17 cellular contexts compared by ENCODE assay signal in the genomic region with DNA sequence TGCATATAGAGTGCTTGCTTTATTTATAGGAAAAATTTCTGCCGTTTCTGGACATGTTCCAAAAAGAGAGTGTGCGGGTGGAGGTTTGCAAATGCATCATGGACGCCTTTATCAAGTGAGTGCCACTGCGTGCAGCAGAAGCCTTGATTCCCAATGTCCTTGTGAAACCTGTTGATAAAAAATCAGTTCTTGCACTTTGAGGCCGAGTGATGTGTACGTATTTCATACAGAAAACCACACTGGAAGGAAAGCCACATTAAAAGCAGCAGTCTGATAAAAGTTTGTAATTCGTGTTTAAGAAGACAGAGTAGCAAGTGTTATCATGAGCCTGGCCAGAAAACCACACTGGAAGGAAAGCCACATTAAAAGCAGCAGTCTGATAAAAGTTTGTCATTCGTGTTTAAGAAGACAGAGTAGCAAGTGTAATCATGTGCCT.
DNase-seq lines count a peak whose midpoint lies in the region; ATAC-seq and TF ChIP-seq lines count a peak whose summit lies in the region.
"Had no signal": no experiment of that assay in that cellular context is flagged by ENCODE, and none has a peak within 500 bp of the region (broad histone marks: within the 10 kb centered on the region; RNA-seq: fewer than 3 reads in every experiment).

No MANE protein-coding gene starts in this region.

- peaks cover 3 to 27% (median 6%) of the 10 kb centered on the region in 3 experiments for H3K36me3 ChIP-seq in naive thymus-derived CD4-positive, alpha-beta T cell (ENCODE audit: control insufficient read depth in 2 of 3, insufficient read depth in 3 of 3, low read length in 3 of 3)
- H3K36me3 ChIP-seq in suprapubic skin, result peaks cover 52% of the 10 kb centered on the region

- no peaks in the 10 kb centered on the region for H3K9me3 ChIP-seq in naive thymus-derived CD4-positive, alpha-beta T cell (ENCODE audit: control insufficient read depth in 2 of 3, low read length in 3 of 3)
- no peaks in the 10 kb centered on the region for H3K9me3 ChIP-seq in suprapubic skin
- H3K9me3 ChIP-seq: esophagus squamous epithelium, psoas muscle, SJCRH30 had no signal

- intact Hi-C loops in naive thymus-derived CD4-positive, alpha-beta T cell (cut with micrococcal nuclease), result no loop called here

- CTCF ChIA-PET in naive thymus-derived CD4-positive, alpha-beta T cell (lab: Charles Lee), result interaction anchor here (0.8 to 1.0 kb wide), 2 partner anchors 11 to 14 kb away, joined by 3 read pairs; no protein-coding TSS in a partner anchor

- no peak for TF ChIP-seq POLR2A in suprapubic skin (IDR thresholded peaks at IDR 0.05)

- H3K27ac Mint-ChIP-seq in activated T-cell treated with anti-CD3 and anti-CD28 coated beads, Interleukin-2, amount 50 U/mL, for 72 hours, result no peak overlapping the region
- no peak overlapping the region for H3K27ac Mint-ChIP-seq in activated naive CD8-positive, alpha-beta T cell treated with anti-CD3 and anti-CD28 coated beads, Interleukin-2, amount 10 ng/mL, durations not matched to agents 7 days and 5 days
- peak overlapping the region in 7 of 9 donors; percentile 26 to 81 (median 66) for H3K27ac Mint-ChIP-seq in naive thymus-derived CD4-positive, alpha-beta T cell
- H3K27ac Mint-ChIP-seq: brain had no signal

- no peaks in the 10 kb centered on the region for H3K27me3 ChIP-seq in naive thymus-derived CD4-positive, alpha-beta T cell (ENCODE audit: control insufficient read depth in 2 of 2, insufficient read depth in 2 of 2, low read length in 2 of 2)
- no peaks in the 10 kb centered on the region for H3K27me3 ChIP-seq in suprapubic skin
- H3K27me3 ChIP-seq: esophagus squamous epithelium, SJCRH30 had no signal

- H3K4me1 Mint-ChIP-seq in activated T-cell treated with anti-CD3 and anti-CD28 coated beads, Interleukin-2, amount 50 U/mL, for 72 hours (ENCODE audit: low read depth), result peaks cover 19% of the 10 kb centered on the region
- H3K4me1 Mint-ChIP-seq in activated naive CD8-positive, alpha-beta T cell treated with anti-CD3 and anti-CD28 coated beads, Interleukin-2, amount 10 ng/mL, durations not matched to agents 7 days and 5 days, result peaks cover 9% of the 10 kb centered on the region
- H3K4me1 Mint-ChIP-seq in naive thymus-derived CD4-positive, alpha-beta T cell, result peaks cover 9 to 25% (median 13%) of the 10 kb centered on the region in 7 donors
- H3K4me1 Mint-ChIP-seq: brain, neural crest cell had no signal

- no peak overlapping the region for H3K4me3 ChIP-seq in naive thymus-derived CD4-positive, alpha-beta T cell (ENCODE audit: low read length)
- no peak overlapping the region for H3K4me3 ChIP-seq in suprapubic skin
- H3K4me3 ChIP-seq: esophagus squamous epithelium, psoas muscle, SJCRH30 had no signal

- H3K4me1 ChIP-seq in naive thymus-derived CD4-positive, alpha-beta T cell (ENCODE audit: control insufficient read depth in 2 of 2, insufficient read depth in 2 of 2, low read length in 2 of 2), result peaks cover 0 to 12% of the 10 kb centered on the region in 2 donors
- no peaks in the 10 kb centered on the region for H3K4me1 ChIP-seq in suprapubic skin
- H3K4me1 ChIP-seq: psoas muscle, SJCRH30 had no signal

- POLR2A ChIA-PET in activated naive CD8-positive, alpha-beta T cell treated with anti-CD3 and anti-CD28 coated beads, Interleukin-2, amount 10 ng/mL, durations not matched to agents 7 days and 5 days (lab: Charles Lee), result no interaction called here
- POLR2A ChIA-PET in naive thymus-derived CD4-positive, alpha-beta T cell (lab: Charles Lee), result interaction anchor here (0.6 kb wide), 1 partner anchor 12 kb away, joined by 4 read pairs; no protein-coding TSS in a partner anchor

- no peak overlapping the region for H3K4me3 Mint-ChIP-seq in activated T-cell treated with anti-CD3 and anti-CD28 coated beads, Interleukin-2, amount 50 U/mL, for 72 hours
- H3K4me3 Mint-ChIP-seq in activated naive CD8-positive, alpha-beta T cell treated with anti-CD3 and anti-CD28 coated beads, Interleukin-2, amount 10 ng/mL, durations not matched to agents 7 days and 5 days, result no peak overlapping the region
- H3K4me3 Mint-ChIP-seq in naive thymus-derived CD4-positive, alpha-beta T cell, result peak overlapping the region in 8 of 10 donors; percentile 51 to 78 (median 62)
- H3K4me3 Mint-ChIP-seq: brain, neural crest cell had no signal

- 65% methylated on average over 8 of the region's 8 CpGs for WGBS in suprapubic skin

- H3K9me3 Mint-ChIP-seq in activated T-cell treated with anti-CD3 and anti-CD28 coated beads, Interleukin-2, amount 50 U/mL, for 72 hours, result no peaks in the 10 kb centered on the region
- no peaks in the 10 kb centered on the region for H3K9me3 Mint-ChIP-seq in activated naive CD8-positive, alpha-beta T cell treated with anti-CD3 and anti-CD28 coated beads, Interleukin-2, amount 10 ng/mL, durations not matched to agents 7 days and 5 days
- H3K9me3 Mint-ChIP-seq in naive thymus-derived CD4-positive, alpha-beta T cell, result no peaks in the 10 kb centered on the region
- H3K9me3 Mint-ChIP-seq: brain, neural crest cell had no signal

- no peak overlapping the region for H3K27ac ChIP-seq in naive thymus-derived CD4-positive, alpha-beta T cell (ENCODE audit: low read depth, low read length)
- H3K27ac ChIP-seq in suprapubic skin, result no peak overlapping the region
- H3K27ac ChIP-seq: psoas muscle, SJCRH30 had no signal

- no peaks in the 10 kb centered on the region for H3K27me3 Mint-ChIP-seq in activated T-cell treated with anti-CD3 and anti-CD28 coated beads, Interleukin-2, amount 50 U/mL, for 72 hours (ENCODE audit: low read depth)
- H3K27me3 Mint-ChIP-seq in activated naive CD8-positive, alpha-beta T cell treated with anti-CD3 and anti-CD28 coated beads, Interleukin-2, amount 10 ng/mL, durations not matched to agents 7 days and 5 days, result no peaks in the 10 kb centered on the region
- no peaks in the 10 kb centered on the region for H3K27me3 Mint-ChIP-seq in naive thymus-derived CD4-positive, alpha-beta T cell

- no peak for TF ChIP-seq EP300 in suprapubic skin (IDR thresholded peaks at IDR 0.05)

- H3K36me3 Mint-ChIP-seq in activated T-cell treated with anti-CD3 and anti-CD28 coated beads, Interleukin-2, amount 50 U/mL, for 72 hours (ENCODE audit: insufficient read depth in 2 of 2), result peaks cover 1 to 12% of the 10 kb centered on the region in 2 donors
- peaks cover 23% of the 10 kb centered on the region for H3K36me3 Mint-ChIP-seq in activated naive CD8-positive, alpha-beta T cell treated with anti-CD3 and anti-CD28 coated beads, Interleukin-2, amount 10 ng/mL, durations not matched to agents 7 days and 5 days
- H3K36me3 Mint-ChIP-seq in naive thymus-derived CD4-positive, alpha-beta T cell, result peaks cover 0 to 32% (median 25%) of the 10 kb centered on the region in 5 donors

- TF ChIP-seq CTCF in suprapubic skin (IDR thresholded peaks at IDR 0.05), result no peak

- ATAC-seq in activated T-cell treated with anti-CD3 and anti-CD28 coated beads, Interleukin-2, amount 50 U/mL, for 72 hours (replicated peaks in 1 of 2), result peak; percentile 36 to 41
- ATAC-seq in activated naive CD8-positive, alpha-beta T cell treated with anti-CD3 and anti-CD28 coated beads, Interleukin-2, amount 10 ng/mL, durations not matched to agents 7 days and 5 days (ENCODE audit: low read depth), result peak; percentile 81
- peak; percentile 85 for ATAC-seq in naive thymus-derived CD4-positive, alpha-beta T cell
- ATAC-seq in HG02870 (IDR thresholded peaks at IDR 0.05; ENCODE audit: unreplicated experiment), result no peak
- ATAC-seq: psoas muscle had no signal

- no peak for DNase-seq in activated T-cell treated with anti-CD3 and anti-CD28 coated beads, Interleukin-2, amount 50 U/mL, for 72 hours
- DNase-seq in activated T-cell treated with anti-CD3 and anti-CD28 coated beads for 4 hours, result no peak
- DNase-seq in OCI-M1 (lab: John Stamatoyannopoulos, UW), result peak; percentile 97
- DNase-seq in activated naive CD8-positive, alpha-beta T cell treated with anti-CD3 and anti-CD28 coated beads, Interleukin-2, amount 10 ng/mL, durations not matched to agents 7 days and 5 days, result no peak
- peak in 7 of 9 donors; percentile 25 to 69 (median 54) for DNase-seq in naive thymus-derived CD4-positive, alpha-beta T cell
- DNase-seq in suprapubic skin (ENCODE audit: low spot score in 2 of 2), result no peak
- no peak for DNase-seq in stimulated activated CD4-positive, alpha-beta T cell treated with anti-CD3 and anti-CD28 coated beads, Interleukin-15, amount 100 ng/mL, for 24 hours
- DNase-seq: activated gamma-delta T cell, esophagus squamous epithelium, H7, NCI-H1417, NCI-H69, psoas muscle, SJCRH30 had no signal

Comparison
In these comparisons a context has a peak if more than half of its experiments do, and no peak if none do; other contexts are left out.
1. DNase-seq: peak in OCI-M1 (single experiment) and naive thymus-derived CD4-positive, alpha-beta T cell (7 of 9); none in activated T-cell treated with anti-CD3 and anti-CD28 coated beads, Interleukin-2, amount 50 U/mL, for 72 hours (0 of 2), activated T-cell treated with anti-CD3 and anti-CD28 coated beads for 4 hours (single experiment), activated naive CD8-positive, alpha-beta T cell treated with anti-CD3 and anti-CD28 coated beads, Interleukin-2, amount 10 ng/mL, durations not matched to agents 7 days and 5 days (single experiment), suprapubic skin (0 of 2) and stimulated activated CD4-positive, alpha-beta T cell treated with anti-CD3 and anti-CD28 coated beads, Interleukin-15, amount 100 ng/mL, for 24 hours (single experiment).
2. H3K27ac Mint-ChIP-seq: peak in naive thymus-derived CD4-positive, alpha-beta T cell (7 of 9); none in activated T-cell treated with anti-CD3 and anti-CD28 coated beads, Interleukin-2, amount 50 U/mL, for 72 hours (single experiment) and activated naive CD8-positive, alpha-beta T cell treated with anti-CD3 and anti-CD28 coated beads, Interleukin-2, amount 10 ng/mL, durations not matched to agents 7 days and 5 days (single experiment).
3. H3K4me3 Mint-ChIP-seq: peak in naive thymus-derived CD4-positive, alpha-beta T cell (8 of 10); none in activated T-cell treated with anti-CD3 and anti-CD28 coated beads, Interleukin-2, amount 50 U/mL, for 72 hours (0 of 2) and activated naive CD8-positive, alpha-beta T cell treated with anti-CD3 and anti-CD28 coated beads, Interleukin-2, amount 10 ng/mL, durations not matched to agents 7 days and 5 days (single experiment).